19 cellular contexts compared by ENCODE assay signal in the genomic region with DNA sequence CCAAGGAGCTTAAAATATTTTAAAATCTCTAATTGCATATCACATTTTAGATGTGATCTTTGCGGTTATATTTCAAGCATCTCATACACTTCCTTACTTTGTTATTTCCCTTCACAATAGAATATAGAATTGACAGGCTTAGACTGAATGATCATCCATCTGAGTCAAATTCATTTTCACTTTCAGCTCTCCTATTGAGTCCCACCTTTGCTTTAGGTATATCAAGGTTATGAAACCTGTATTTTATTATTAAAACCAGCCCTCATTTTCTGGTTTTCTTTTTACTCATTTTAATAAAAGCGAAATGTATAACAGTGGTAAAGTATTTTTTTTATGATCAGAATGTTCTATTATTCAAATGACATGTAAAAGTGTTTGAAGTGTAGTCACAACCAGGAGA.
DNase-seq lines count a peak whose midpoint lies in the region; ATAC-seq lines count a peak whose summit lies in the region.
"Had no signal": no experiment of that assay in that cellular context is flagged by ENCODE, and none has a peak within 500 bp of the region (broad histone marks: within the 10 kb centered on the region; RNA-seq: fewer than 3 reads in every experiment).

No MANE protein-coding gene starts in this region.

- no peak for DNase-seq in hepatic stellate cell (ENCODE audit: low spot score)
- no peak for DNase-seq in kidney tubule cell (ENCODE audit: low spot score)
- DNase-seq in stimulated activated CD8-positive, alpha-beta memory T cell treated with anti-CD3 and anti-CD28 coated beads, Interleukin-4, amount 100 ng/mL, for 48 hours = no peak
- no peak for DNase-seq in HT-29 (ENCODE audit: low spot score)
- DNase-seq: activated CD4-positive, CD25-positive, alpha-beta regulatory T cell treated with anti-CD3 and anti-CD28 coated beads, Interleukin-2, amount 50 U/mL, for 72 hours; activated CD8-positive, alpha-beta memory T cell treated with anti-CD3 and anti-CD28 coated beads, Interleukin-2, amount 50 U/mL, for 48 hours; anterior cingulate cortex; effector memory CD4-positive, alpha-beta T cell; naive B cell; NCI-H2081 treated with DMSO at 0.1 percent for 48 hours; NCI-H748 treated with DMSO at 0.1 percent for 48 hours; ovary; sigmoid colon; stimulated activated CD4-positive, alpha-beta T cell treated with anti-CD3 and anti-CD28 coated beads, Interleukin-1b, Interleukin-23, amount 100 ng/mL, for 48 hours had no signal

- peak; percentile 52 for ATAC-seq in GM18499 (IDR thresholded peaks at IDR 0.05; ENCODE audit: insufficient read depth, unreplicated experiment)
- peak; percentile 72 for ATAC-seq in GM19395 (IDR thresholded peaks at IDR 0.05; ENCODE audit: unreplicated experiment)
- ATAC-seq in HG02610 (IDR thresholded peaks at IDR 0.05; ENCODE audit: unreplicated experiment) = peak; percentile 84
- ATAC-seq in HG03342 (IDR thresholded peaks at IDR 0.05; ENCODE audit: unreplicated experiment) = peak; percentile 80
- ATAC-seq: K562 had no signal
